22 cellular contexts compared by ENCODE assay signal in the genomic region with DNA sequence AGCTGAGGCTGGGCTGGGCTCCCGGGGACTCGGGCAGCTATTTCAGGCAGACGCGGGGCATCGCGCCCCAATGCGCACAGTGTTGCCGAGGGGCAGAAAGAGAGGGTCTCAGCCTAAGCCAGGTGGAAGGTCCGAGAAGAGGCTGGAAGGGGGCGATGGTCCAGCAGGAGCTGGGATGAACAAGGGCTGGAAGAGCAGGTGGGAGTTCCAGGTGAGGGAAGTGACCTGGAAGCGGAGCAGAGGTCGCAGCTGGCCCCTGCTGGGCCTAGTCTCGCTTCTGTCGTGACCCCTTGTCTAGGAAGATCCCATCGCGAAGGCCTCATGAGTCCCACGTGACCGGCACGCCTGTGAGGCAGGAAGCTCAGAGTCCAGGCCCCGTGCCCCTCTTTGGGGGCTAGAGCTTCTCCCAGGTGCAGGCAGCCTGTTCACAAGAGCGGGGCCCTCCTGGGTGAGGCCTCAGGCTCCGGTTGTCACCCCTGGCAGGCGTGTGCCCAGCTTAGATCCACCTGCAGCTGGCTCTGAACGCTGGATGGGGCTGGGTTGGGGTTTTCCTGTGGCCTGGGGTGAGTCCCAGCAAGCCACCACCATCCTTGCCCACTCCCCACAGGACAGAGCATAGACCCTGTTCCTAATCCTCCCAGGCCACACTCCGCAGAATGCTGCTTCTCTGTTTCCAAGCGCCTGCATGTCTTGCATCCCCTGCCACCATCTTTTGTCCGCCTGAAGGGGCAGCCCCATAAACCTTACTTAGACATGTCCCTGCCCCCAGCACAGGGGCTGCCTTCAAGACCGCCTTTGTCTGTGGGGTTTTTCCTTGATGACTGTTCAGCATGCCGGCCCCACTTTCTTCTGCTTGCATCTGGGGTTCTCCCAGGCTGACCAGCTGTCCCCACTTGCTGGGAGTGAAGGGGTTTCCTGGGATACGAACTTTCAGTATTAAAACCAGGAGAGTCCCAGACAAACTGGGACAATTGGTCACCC. TPM values are rescaled to one million over a fixed set of nuclear protein-coding genes. Genes with fewer than 3 reads are reported as not detected.
DNase-seq lines count a peak whose midpoint lies in the region; ATAC-seq and TF ChIP-seq lines count a peak whose summit lies in the region.
"Had no signal": no experiment of that assay in that cellular context is flagged by ENCODE, and none has a peak within 500 bp of the region (broad histone marks: within the 10 kb centered on the region; RNA-seq: fewer than 3 reads in every experiment).

No MANE protein-coding gene starts in this region.

- no peaks in the 10 kb centered on the region for H3K36me3 Mint-ChIP-seq in chondrocyte (ENCODE audit: low read depth)
- no peaks in the 10 kb centered on the region for H3K36me3 Mint-ChIP-seq in stimulated activated effector memory CD8-positive, alpha-beta T cell treated with anti-CD3 and anti-CD28 coated beads, Interleukin-12 subunit alpha, Interleukin-12 subunit beta, amount 100 ng/mL, for 72 hours
- H3K36me3 Mint-ChIP-seq: CD4-positive, alpha-beta memory T cell had no signal

- DNase-seq in chondrocyte (ENCODE audit: low spot score) = peak; percentile 74
- DNase-seq in stimulated activated effector memory CD8-positive, alpha-beta T cell treated with anti-CD3 and anti-CD28 coated beads, Interleukin-12 subunit alpha, Interleukin-12 subunit beta, amount 100 ng/mL, for 72 hours (ENCODE audit: low spot score in 2 of 2) = no peak
- no peak for DNase-seq in GOT3 (lab: John Stamatoyannopoulos, UW)
- no peak for DNase-seq in NCI-H82 treated with DMSO at 0.1 percent for 48 hours (lab: John Stamatoyannopoulos, UW; ENCODE audit: unreplicated experiment)
- no peak for DNase-seq in NCI-H1048 (lab: John Stamatoyannopoulos, UW)
- no peak for DNase-seq in NCI-H226
- DNase-seq: Calu3; CD4-positive, alpha-beta memory T cell; EL; HFFc6; IMR-90; NCI-H1417 treated with DMSO at 0.1 percent for 48 hours; NCI-H1930; NCI-H526; NK-92 treated with Interleukin-12 subunit alpha and Interleukin-12 subunit beta, amount 100 ng/mL, for 24 hours; Peyer's patch; SW 1271; T-helper 2 cell had no signal

- no peaks in the 10 kb centered on the region for H3K4me1 Mint-ChIP-seq in chondrocyte (ENCODE audit: low read depth)
- no peaks in the 10 kb centered on the region for H3K4me1 Mint-ChIP-seq in stimulated activated effector memory CD8-positive, alpha-beta T cell treated with anti-CD3 and anti-CD28 coated beads, Interleukin-12 subunit alpha, Interleukin-12 subunit beta, amount 100 ng/mL, for 72 hours

- TF ChIP-seq CTCF in chondrocyte (IDR thresholded peaks at IDR 0.05) = no peak

- no peaks in the 10 kb centered on the region for H3K9me3 Mint-ChIP-seq in chondrocyte (ENCODE audit: low read depth)
- H3K9me3 Mint-ChIP-seq in stimulated activated effector memory CD8-positive, alpha-beta T cell treated with anti-CD3 and anti-CD28 coated beads, Interleukin-12 subunit alpha, Interleukin-12 subunit beta, amount 100 ng/mL, for 72 hours = no peaks in the 10 kb centered on the region

- H3K27me3 Mint-ChIP-seq in chondrocyte (ENCODE audit: low read depth) = peaks cover 16% of the 10 kb centered on the region

- ATAC-seq in GM18909 (IDR thresholded peaks at IDR 0.05; ENCODE audit: poor library complexity, unreplicated experiment) (peak; percentile 55), HG02678 (IDR thresholded peaks at IDR 0.05; ENCODE audit: unreplicated experiment) (peak; percentile 69)
- ATAC-seq in stimulated activated effector memory CD8-positive, alpha-beta T cell treated with anti-CD3 and anti-CD28 coated beads, Interleukin-12 subunit alpha, Interleukin-12 subunit beta, amount 100 ng/mL, for 72 hours = peak; percentile 6
- ATAC-seq: Right ventricle myocardium inferior had no signal

- H3K27ac Mint-ChIP-seq in chondrocyte (ENCODE audit: unreplicated experiment) = no peak overlapping the region
- H3K27ac Mint-ChIP-seq in stimulated activated effector memory CD8-positive, alpha-beta T cell treated with anti-CD3 and anti-CD28 coated beads, Interleukin-12 subunit alpha, Interleukin-12 subunit beta, amount 100 ng/mL, for 72 hours = no peak overlapping the region
- H3K27ac Mint-ChIP-seq: HFFc6 had no signal

- no peak overlapping the region for H3K4me3 Mint-ChIP-seq in chondrocyte (ENCODE audit: unreplicated experiment)
- H3K4me3 Mint-ChIP-seq in stimulated activated effector memory CD8-positive, alpha-beta T cell treated with anti-CD3 and anti-CD28 coated beads, Interleukin-12 subunit alpha, Interleukin-12 subunit beta, amount 100 ng/mL, for 72 hours = no peak overlapping the region
- H3K4me3 Mint-ChIP-seq: CD4-positive, alpha-beta memory T cell; HFFc6 had no signal

RNA-seq across cellular contexts. Expression of gene SLC22A3, which starts 15.1 kb away (rescaled TPM):
- 1.4 to 1.6 TPM (median 1.4 TPM) in 3 replicates for total RNA-seq in chondrocyte
- total RNA-seq: CD4-positive, alpha-beta memory T cell; HFFc6; HT1080; IMR-90 had no signal

Comparison
In these comparisons a context has a peak if more than half of its experiments do, and no peak if none do; other contexts are left out.
1. ATAC-seq: peak in every context shown above with its lines; median percentile 69 in HG02678; 55 in GM18909; 6 in stimulated activated effector memory CD8-positive, alpha-beta T cell treated with anti-CD3 and anti-CD28 coated beads, Interleukin-12 subunit alpha, Interleukin-12 subunit beta, amount 100 ng/mL, for 72 hours.